In genomic region chr6:148464319-148465010, GRCh38 we compare ENCODE assay signal across 8 cellular contexts.
DNase-seq lines count a peak whose midpoint lies in the region; ATAC-seq, FAIRE-seq and TF ChIP-seq lines count a peak whose summit lies in the region.

No MANE protein-coding gene starts in this region.

- H3K79me2 ChIP-seq in MM.1S (ENCODE audit: low read length) (no peaks in the 10 kb centered on the region), astrocyte (ENCODE audit: insufficient read depth, low read length) (no peaks in the 10 kb centered on the region)

- H3K27me3 Mint-ChIP-seq in astrocyte (ENCODE audit: low read depth, unreplicated experiment), result no peaks in the 10 kb centered on the region

- no peaks in the 10 kb centered on the region for H3K9me3 Mint-ChIP-seq in astrocyte (ENCODE audit: unreplicated experiment)

- no peak overlapping the region for H3K4me3 ChIP-seq in GM06990 (replicated peaks; ENCODE audit: low read depth, low read length)
- no peak overlapping the region for H3K4me3 ChIP-seq in HAP-1
- H3K4me3 ChIP-seq in MM.1S (ENCODE audit: low read length), result no peak overlapping the region
- H3K4me3 ChIP-seq in astrocyte (ENCODE audit: insufficient read depth, low read depth, low read length), result no peak overlapping the region
- H3K4me3 ChIP-seq in small intestine (ENCODE audit: low read depth in 1 of 2, low read length in 2 of 2), result no peak overlapping the region

- H3K9me3 ChIP-seq in HAP-1 (no peaks in the 10 kb centered on the region), MM.1S (replicated peaks; ENCODE audit: insufficient read depth, low read length) (no peaks in the 10 kb centered on the region), astrocyte (ENCODE audit: insufficient read depth, low read depth, low read length) (no peaks in the 10 kb centered on the region), small intestine (ENCODE audit: control insufficient read depth, low read depth) (no peaks in the 10 kb centered on the region)

- FAIRE-seq in astrocyte (lab: Jason Lieb, UNC), result peak; percentile 94
- no peak for FAIRE-seq in small intestine (lab: Jason Lieb, UNC)

- ATAC-seq in GM21360 (IDR thresholded peaks at IDR 0.05; ENCODE audit: unreplicated experiment), result no peak

- 37 to 40% (median 39%) methylated on average over 5 of the region's 5 CpGs for WGBS in small intestine, 3 donors

- H3K27me3 ChIP-seq in GM06990 (replicated peaks; ENCODE audit: control insufficient read depth, insufficient read depth, low read length) (no peaks in the 10 kb centered on the region), HAP-1 (ENCODE audit: low read depth) (no peaks in the 10 kb centered on the region), MM.1S (replicated peaks; ENCODE audit: insufficient read depth, low read length) (no peaks in the 10 kb centered on the region), astrocyte (ENCODE audit: insufficient read depth, low read length) (no peaks in the 10 kb centered on the region), small intestine (ENCODE audit: control insufficient read depth in 2 of 2, insufficient read depth in 2 of 2, low read length in 2 of 2) (no peaks in the 10 kb centered on the region)

- H2AFZ ChIP-seq in MM.1S (ENCODE audit: low read length), result no peak overlapping the region
- no peak overlapping the region for H2AFZ ChIP-seq in astrocyte (ENCODE audit: low read depth, low read length)

- no peaks in the 10 kb centered on the region for H3K4me1 ChIP-seq in HAP-1
- no peaks in the 10 kb centered on the region for H3K4me1 ChIP-seq in MM.1S (ENCODE audit: low read length)
- peaks cover 5% of the 10 kb centered on the region for H3K4me1 ChIP-seq in astrocyte (ENCODE audit: insufficient read depth, low read length)
- H3K4me1 ChIP-seq in small intestine (ENCODE audit: control insufficient read depth in 2 of 2, insufficient read depth in 1 of 2, low read depth in 1 of 2, low read length in 1 of 2), result peaks cover 0 to 6% of the 10 kb centered on the region in 2 donors

- no peaks in the 10 kb centered on the region for H3K9me2 ChIP-seq in MM.1S (replicated peaks; ENCODE audit: insufficient read depth, low read length)

- no peak overlapping the region for H3K27ac ChIP-seq in MM.1S (ENCODE audit: low read length)
- no peak overlapping the region for H3K27ac ChIP-seq in astrocyte (ENCODE audit: low read depth, low read length)
- no peak overlapping the region for H3K27ac ChIP-seq in small intestine (ENCODE audit: low read depth in 1 of 2, low read length in 1 of 2)

- in situ Hi-C loops in HAP-1 (cut with MboI; ENCODE audit: low sequenced_read_pairs), result loop anchor here (25.0 kb wide), 1 partner anchor 277 kb away; no protein-coding TSS in a partner anchor

- no peak overlapping the region for H3K4me3 Mint-ChIP-seq in astrocyte (ENCODE audit: unreplicated experiment)

- H3F3A ChIP-seq in MM.1S (ENCODE audit: insufficient read depth, low read length), result no peaks in the 10 kb centered on the region

- H3K27ac Mint-ChIP-seq in astrocyte (ENCODE audit: unreplicated experiment), result no peak overlapping the region

- H3K4me2 ChIP-seq in MM.1S (ENCODE audit: low read depth, low read length) (no peak overlapping the region), astrocyte (ENCODE audit: low read length) (no peak overlapping the region)

- H3K4me1 Mint-ChIP-seq in astrocyte (ENCODE audit: low read depth, unreplicated experiment), result peaks cover 16% of the 10 kb centered on the region

- DNase-seq in GM06990 (ENCODE audit: extremely low read depth, insufficient read length) (no peak), HAP-1 (ENCODE audit: low spot score in 2 of 2) (peak; percentile 70 to 78), MM.1S (peak; percentile 20), SKM-1 (lab: John Stamatoyannopoulos, UW; ENCODE audit: unreplicated experiment) (peak; percentile 53), astrocyte (ENCODE audit: low read depth) (peak; percentile 50), hippocampal formation (lab: John Stamatoyannopoulos, UW) (peak; percentile 67 to 87), small intestine (peak; percentile 45)

- no peak overlapping the region for H3K9ac ChIP-seq in MM.1S (ENCODE audit: low read length)
- no peak overlapping the region for H3K9ac ChIP-seq in astrocyte (ENCODE audit: low read length)

- H3K36me3 ChIP-seq in GM06990 (ENCODE audit: control insufficient read depth, insufficient read depth, low read length) (no peaks in the 10 kb centered on the region), HAP-1 (replicated peaks) (no peaks in the 10 kb centered on the region), MM.1S (replicated peaks; ENCODE audit: insufficient read depth, low read length) (no peaks in the 10 kb centered on the region), astrocyte (ENCODE audit: insufficient read depth, low read length) (no peaks in the 10 kb centered on the region), small intestine (ENCODE audit: control insufficient read depth in 2 of 2, insufficient read depth in 2 of 2, low read length in 2 of 2) (no peaks in the 10 kb centered on the region)

- H4K20me1 ChIP-seq in MM.1S (ENCODE audit: insufficient read depth, low read length), result no peaks in the 10 kb centered on the region
- H4K20me1 ChIP-seq in astrocyte (ENCODE audit: insufficient read depth, low read length), result no peaks in the 10 kb centered on the region

- TF ChIP-seq CTCF in GM06990 (IDR thresholded peaks at IDR 0.05; ENCODE audit: insufficient read depth, low read length, poor library complexity, severe bottlenecking) (peak; percentile 88), MM.1S (IDR thresholded peaks at IDR 0.05; ENCODE audit: low read length) (peak; percentile 66), astrocyte (IDR thresholded peaks at IDR 0.05; ENCODE audit: insufficient read depth, low read depth, low read length) (peak; percentile 99)

- H3K36me3 Mint-ChIP-seq in astrocyte (ENCODE audit: low read depth, unreplicated experiment), result no peaks in the 10 kb centered on the region
